ENCODE assay signal across 1 cellular context in genomic region chrX:11427082-11428033, GRCh38.
TF ChIP-seq lines count a peak whose summit lies in the region.

No MANE protein-coding gene starts in this region.

TF ChIP-seq in K562, 482 proteins besides CTCF, POLR2A, EP300 and RAD21 (continued from another document and continues in another):
- no peak for TF ChIP-seq ID3 (CRISPR knock-in tag; IDR thresholded peaks at IDR 0.05)
- peak; percentile 39; the same call in 1 of the 2 replicates for TF ChIP-seq ID3 (tag; IDR thresholded peaks at IDR 0.05)
- TF ChIP-seq CHAMP1 (IDR thresholded peaks at IDR 0.05) = 0 out of 2 replicates have a peak, but pooled peaks have one; percentile 26
- no peak for TF ChIP-seq CEBPG (CRISPR knock-in tag; IDR thresholded peaks at IDR 0.05)
- no peak for TF ChIP-seq CEBPG (tag; conservative IDR thresholded peaks at IDR 0.05 in 1 of 2, IDR thresholded peaks at IDR 0.05 in 1 of 2)
- TF ChIP-seq KAT7 (CRISPR knock-in tag; IDR thresholded peaks at IDR 0.05; ENCODE audit: borderline replicate concordance) = peak; percentile 94
- peak; percentile 80 for TF ChIP-seq BRD9 (IDR thresholded peaks at IDR 0.05; ENCODE audit: low read depth, partially characterized antibody)
- TF ChIP-seq TARDBP (IDR thresholded peaks at IDR 0.05) = 0 out of 2 replicates have a peak, but pooled peaks have one; percentile 15
- TF ChIP-seq RBFOX2 (IDR thresholded peaks at IDR 0.05; ENCODE audit: low read depth, low read length) = peak; percentile 93
- peak in 1 of 2 experiments; percentile 31 for TF ChIP-seq E2F6 (IDR thresholded peaks at IDR 0.05; ENCODE audit: borderline replicate concordance in 1 of 2, extremely low read depth in 1 of 2, insufficient read depth in 1 of 2, insufficient read length in 1 of 2, low read depth in 1 of 2, low read length in 1 of 2, poor library complexity in 1 of 2, severe bottlenecking in 1 of 2)
- no peak; the same call in 1 of the 2 replicates for TF ChIP-seq SP1 (CRISPR knock-in tag; IDR thresholded peaks at IDR 0.05)
- TF ChIP-seq KDM1A (IDR thresholded peaks at IDR 0.05) = peak; percentile 10 to 70; a peak in 1 of 4 replicates
- TF ChIP-seq JUN (IDR thresholded peaks at IDR 0.05; ENCODE audit: borderline replicate concordance, low read depth, low read length) = no peak
- no peak for TF ChIP-seq JUN (CRISPR knock-in tag; IDR thresholded peaks at IDR 0.05; ENCODE audit: borderline replicate concordance)
- peak in 1 of 2 experiments; percentile 32; a peak in 2 of 4 replicates for TF ChIP-seq MLLT1 (IDR thresholded peaks at IDR 0.05)
- peak; percentile 85 for TF ChIP-seq GTF2E2 (tag; IDR thresholded peaks at IDR 0.05)
- peak; percentile 86; the same call in 1 of the 2 replicates for TF ChIP-seq HMGXB4 (CRISPR knock-in tag; IDR thresholded peaks at IDR 0.05)
- 0 out of 4 replicates have a peak, but pooled peaks of 1 of the 2 experiments have one; percentile 22 for TF ChIP-seq TEAD1 (CRISPR knock-in tag; IDR thresholded peaks at IDR 0.05)
- peak; percentile 60 for TF ChIP-seq ZNF511 (CRISPR knock-in tag; IDR thresholded peaks at IDR 0.05)
- TF ChIP-seq PRDM10 (IDR thresholded peaks at IDR 0.05; ENCODE audit: partially characterized antibody) = peak; percentile 72
- no peak for TF ChIP-seq EZH2 (IDR thresholded peaks at IDR 0.05; ENCODE audit: borderline replicate concordance, low read depth, low read length)
- TF ChIP-seq PCBP2 (IDR thresholded peaks at IDR 0.05; ENCODE audit: low read depth, low read length, poor library complexity, severe bottlenecking) = peak; percentile 82
- TF ChIP-seq ZFX (CRISPR knock-in tag; IDR thresholded peaks at IDR 0.05) = peak; percentile 77
- peak; percentile 43 for TF ChIP-seq SUPT5H (IDR thresholded peaks at IDR 0.05)
- peak in 1 of 2 experiments; percentile 77; a peak in 1 of 4 replicates for TF ChIP-seq NONO (IDR thresholded peaks at IDR 0.05; ENCODE audit: low read depth in 2 of 2, low read length in 1 of 2)
- TF ChIP-seq ETV1 (tag; conservative IDR thresholded peaks at IDR 0.05; ENCODE audit: low read depth) = 0 out of 2 replicates have a peak, but pooled peaks have one; percentile 14
- TF ChIP-seq HNRNPLL (IDR thresholded peaks at IDR 0.05; ENCODE audit: low read depth, low read length, poor library complexity, severe bottlenecking) = peak; percentile 66
- TF ChIP-seq MCM2 (IDR thresholded peaks at IDR 0.05; ENCODE audit: low read depth) = no peak
- peak; percentile 31 for TF ChIP-seq NEUROD1 (IDR thresholded peaks at IDR 0.05; ENCODE audit: borderline replicate concordance, low read depth, low read length, partially characterized antibody)
- no peak for TF ChIP-seq NFE2 (IDR thresholded peaks at IDR 0.05; ENCODE audit: low read depth)
- no peak for TF ChIP-seq CHD7 (IDR thresholded peaks at IDR 0.05; ENCODE audit: low read depth, low read length)
- peak; percentile 65 for TF ChIP-seq TAF9B (IDR thresholded peaks at IDR 0.05; ENCODE audit: partially characterized antibody)
